Comparison of ENCODE assay signal across 20 cellular contexts in genomic region chr5:174759091-174759490, GRCh38. TPM values are rescaled to one million over a fixed set of nuclear protein-coding genes. Genes with fewer than 3 reads are reported as not detected.
DNase-seq lines count a peak whose midpoint lies in the region; TF ChIP-seq lines count a peak whose summit lies in the region.
"Had no signal": no experiment of that assay in that cellular context is flagged by ENCODE, and none has a peak within 500 bp of the region (broad histone marks: within the 10 kb centered on the region; RNA-seq: fewer than 3 reads in every experiment).

No MANE protein-coding gene starts in this region.

- H3K27ac ChIP-seq in dorsolateral prefrontal cortex: no peak overlapping the region
- H3K27ac ChIP-seq: BLaER1 treated with 17β-estradiol and CSF1 and Interleukin-3, amounts not matched to agents 10 nM and 100 nM; GM23248 had no signal

- no peaks in the 10 kb centered on the region for H3K9me3 Mint-ChIP-seq in nephron progenitor cell
- H3K9me3 Mint-ChIP-seq in type B pancreatic cell: no peaks in the 10 kb centered on the region

- intact Hi-C loops in dorsolateral prefrontal cortex (cut with DNase I): no loop called here

- H3K4me3 ChIP-seq in dorsolateral prefrontal cortex: no peak overlapping the region
- H3K4me3 ChIP-seq: BLaER1 treated with 17β-estradiol and CSF1 and Interleukin-3, amounts not matched to agents 10 nM and 100 nM; GM12878; GM23248 had no signal

- H3K36me3 Mint-ChIP-seq in nephron progenitor cell (ENCODE audit: low read depth) (no peaks in the 10 kb centered on the region), type B pancreatic cell (no peaks in the 10 kb centered on the region)
- H3K36me3 Mint-ChIP-seq: CD14-positive monocyte; CD8-positive, alpha-beta memory T cell had no signal

- H3K27ac Mint-ChIP-seq in nephron progenitor cell: peak overlapping the region; percentile 73
- no peak overlapping the region for H3K27ac Mint-ChIP-seq in type B pancreatic cell
- H3K27ac Mint-ChIP-seq: CD14-positive monocyte; CD4-positive, alpha-beta T cell; CD8-positive, alpha-beta memory T cell had no signal

- peaks cover 0 to 5% (median 0%) of the 10 kb centered on the region in 45 donors for H3K27me3 ChIP-seq in dorsolateral prefrontal cortex
- H3K27me3 ChIP-seq: BLaER1 treated with 17β-estradiol and CSF1 and Interleukin-3, amounts not matched to agents 10 nM and 100 nM had no signal

- DNase-seq in M059J (ENCODE audit: low read depth): peak; percentile 51
- peak; percentile 59 for DNase-seq in islet precursor cell
- DNase-seq in nephron progenitor cell: no peak
- DNase-seq in SIG-M5 treated with dmso at 0.1 percent for 504 hours (lab: John Stamatoyannopoulos, UW; ENCODE audit: unreplicated experiment): no peak
- DNase-seq in type B pancreatic cell (ENCODE audit: extremely low spot score, unreplicated experiment): no peak
- no peak for DNase-seq in activated naive CD4-positive, alpha-beta T cell treated with Interleukin-2 at 50 U/mL for 16 hours
- no peak for DNase-seq in dorsolateral prefrontal cortex
- DNase-seq: ACHN; AML-193; BE2C; CD4-positive, alpha-beta T cell; CD8-positive, alpha-beta memory T cell; DMS53; DMS79 treated with DMSO at 0.1 percent for 48 hours; GM23248; H7; HCEC 1CT had no signal

- H3K27me3 Mint-ChIP-seq in nephron progenitor cell (ENCODE audit: low read depth, poor library complexity) (peaks cover 4% of the 10 kb centered on the region), type B pancreatic cell (peaks cover 5% of the 10 kb centered on the region)

- TF ChIP-seq CTCF in nephron progenitor cell (IDR thresholded peaks at IDR 0.05) (no peak), type B pancreatic cell (conservative IDR thresholded peaks at IDR 0.05) (no peak), dorsolateral prefrontal cortex (IDR thresholded peaks at IDR 0.05 in 54 of 56, conservative IDR thresholded peaks at IDR 0.05 in 2 of 56; ENCODE audit: low read depth in 1 of 56, partially characterized antibody in 56 of 56) (no peak)

- H3K4me1 Mint-ChIP-seq in nephron progenitor cell (peaks cover 7% of the 10 kb centered on the region), type B pancreatic cell (ENCODE audit: unreplicated experiment) (no peaks in the 10 kb centered on the region)
- H3K4me1 Mint-ChIP-seq: CD14-positive monocyte; CD8-positive, alpha-beta memory T cell had no signal

- no peak overlapping the region for H3K4me3 Mint-ChIP-seq in nephron progenitor cell
- H3K4me3 Mint-ChIP-seq in type B pancreatic cell: no peak overlapping the region
- H3K4me3 Mint-ChIP-seq: CD14-positive monocyte; CD4-positive, alpha-beta T cell; CD8-positive, alpha-beta memory T cell had no signal

RNA-seq across cellular contexts. Expression of gene MSX2, which starts 34.7 kb away (rescaled TPM):
- not detected in 2 replicates for total RNA-seq in M059J (2014; rRNA removed; shearing (Covaris generic))
- total RNA-seq in type B pancreatic cell (ENCODE audit: low replicate concordance) (55.6 and 69.7 TPM in 2 replicates), dorsolateral prefrontal cortex (1 to 10 TPM in 42 of 120 experiments, under 1 TPM in 60, not detected in 18; 0.19 to 9.1 (median 0.85) TPM)
- total RNA-seq: CD8-positive, alpha-beta memory T cell; GM12878 had no signal

Comparison
In these comparisons a context has a peak if more than half of its experiments do, and no peak if none do; other contexts are left out.
1. DNase-seq: peak in M059J (single experiment) and islet precursor cell (single experiment); none in nephron progenitor cell (single experiment), SIG-M5 treated with dmso at 0.1 percent for 504 hours (single experiment), type B pancreatic cell (single experiment), activated naive CD4-positive, alpha-beta T cell treated with Interleukin-2 at 50 U/mL for 16 hours (single experiment) and dorsolateral prefrontal cortex (0 of 10).